12 cellular contexts compared by ENCODE assay signal in the genomic region with DNA sequence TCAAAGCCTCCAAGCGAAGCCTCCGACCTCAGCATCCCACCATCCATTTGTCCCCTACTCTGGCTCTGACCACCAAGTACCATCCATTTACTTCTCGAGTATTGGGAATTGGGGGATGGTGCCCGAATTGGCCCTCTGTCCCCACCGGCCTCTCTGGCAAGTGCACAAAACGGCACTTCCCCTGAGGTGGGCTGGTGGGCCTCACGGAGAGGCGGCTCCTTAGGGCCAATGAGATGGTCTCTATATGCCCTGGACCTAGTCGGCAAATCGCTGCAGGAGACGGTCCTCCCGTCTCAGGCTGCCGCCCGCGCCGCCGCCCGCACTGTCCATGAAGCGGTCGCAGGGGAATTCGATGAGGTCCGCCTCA. TPM values are rescaled to one million over a fixed set of nuclear protein-coding genes. Genes with fewer than 3 reads are reported as not detected.
A peak's percentile ranks its signal among the peaks of the same experiment; 100 is the strongest.
DNase-seq lines count a peak whose midpoint lies in the region; ATAC-seq and TF ChIP-seq lines count a peak whose summit lies in the region.
"Had no signal": no experiment of that assay in that cellular context is flagged by ENCODE, and none has a peak within 500 bp of the region (broad histone marks: within the 10 kb centered on the region; RNA-seq: fewer than 3 reads in every experiment).

No MANE protein-coding gene starts in this region.

- intact Hi-C loops in CD14-positive monocyte (cut with micrococcal nuclease) = loop anchor here in 1 of 2 donors (10.0 kb wide), 1 partner anchor 149 kb away; no protein-coding TSS in a partner anchor
- intact Hi-C loops in activated B cell treated with CpG ODN at 0.5 μM for 24 hours (cut with micrococcal nuclease) = loop anchor here (10.0 kb wide), 1 partner anchor 1761 kb away; no protein-coding TSS in a partner anchor
- intact Hi-C loops in gastrocnemius medialis (cut with DNase I; ENCODE audit: low total_unique reads) = loop anchor here (10.0 kb wide), 1 partner anchor 59 kb away; no protein-coding TSS in a partner anchor

- in situ Hi-C loops in gastrocnemius medialis (cut with MboI; ENCODE audit: low sequenced_read_pairs in 4 of 4) = loop anchor here in 1 of 4 donors (10.0 kb wide), 1 partner anchor 149 kb away; no protein-coding TSS in a partner anchor

- H3K4me3 Mint-ChIP-seq in CD14-positive monocyte (peak overlapping the region; percentile 70 to 86), activated B cell treated with CpG ODN at 0.5 μM for 24 hours (peak overlapping the region; percentile 22)

- H3K4me1 Mint-ChIP-seq in CD14-positive monocyte (peaks cover 29% of the 10 kb centered on the region), activated B cell treated with CpG ODN at 0.5 μM for 24 hours (peaks cover 14% of the 10 kb centered on the region)

- H3K4me3 ChIP-seq in kidney epithelial cell (ENCODE audit: low read depth, low read length) (peak overlapping the region; percentile 48), gastrocnemius medialis (peak overlapping the region; percentile 48 to 85 (median 62))

- H3K27me3 Mint-ChIP-seq in CD14-positive monocyte (ENCODE audit: low read depth in 3 of 3) (peaks cover 61 to 91% (median 76%) of the 10 kb centered on the region in 3 donors), activated B cell treated with CpG ODN at 0.5 μM for 24 hours (peaks cover 54% of the 10 kb centered on the region)

- H3K27ac Mint-ChIP-seq in CD14-positive monocyte = no peak overlapping the region
- H3K27ac Mint-ChIP-seq in activated B cell treated with CpG ODN at 0.5 μM for 24 hours = no peak overlapping the region
- H3K27ac Mint-ChIP-seq: CD4-positive, alpha-beta memory T cell; naive thymus-derived CD4-positive, alpha-beta T cell had no signal

- CTCF ChIA-PET in activated B cell treated with CpG ODN at 0.5 μM for 24 hours (lab: Charles Lee) = no interaction called here

- H3K36me3 ChIP-seq in kidney epithelial cell (ENCODE audit: control insufficient read depth, insufficient read depth, low read length) = no peaks in the 10 kb centered on the region
- H3K36me3 ChIP-seq in gastrocnemius medialis = no peaks in the 10 kb centered on the region

- DNase-seq in CD14-positive monocyte (ENCODE audit: low spot score) = no peak
- no peak for DNase-seq in activated B cell treated with CpG ODN at 0.5 μM for 24 hours
- no peak for DNase-seq in kidney epithelial cell (ENCODE audit: low read depth)
- DNase-seq in gastrocnemius medialis = no peak
- DNase-seq in HCEC 1CT = no peak
- DNase-seq in DMS114 treated with DMSO at 0.1 percent for 48 hours (lab: John Stamatoyannopoulos, UW; ENCODE audit: unreplicated experiment) = no peak
- no peak for DNase-seq in NCI-H1930 (lab: John Stamatoyannopoulos, UW)
- DNase-seq: CD4-positive, alpha-beta memory T cell had no signal

- ATAC-seq in activated B cell treated with CpG ODN at 0.5 μM for 24 hours (ENCODE audit: low read depth) (no peak), gastrocnemius medialis (no peak), GM19395 (IDR thresholded peaks at IDR 0.05; ENCODE audit: unreplicated experiment) (no peak)

- H3K4me1 ChIP-seq in gastrocnemius medialis = peaks cover 14 to 23% of the 10 kb centered on the region in 2 donors

- TF ChIP-seq POLR2A in gastrocnemius medialis (IDR thresholded peaks at IDR 0.05) = no peak

- POLR2A ChIA-PET in activated B cell treated with CpG ODN at 0.5 μM for 24 hours (lab: Charles Lee) = no interaction called here

- H3K36me3 Mint-ChIP-seq in CD14-positive monocyte (peaks cover 0 to 9% of the 10 kb centered on the region in 2 donors), activated B cell treated with CpG ODN at 0.5 μM for 24 hours (ENCODE audit: low read depth) (no peaks in the 10 kb centered on the region)
- H3K36me3 Mint-ChIP-seq: CD4-positive, alpha-beta memory T cell; naive thymus-derived CD4-positive, alpha-beta T cell had no signal

- TF ChIP-seq CTCF in CD14-positive monocyte (IDR thresholded peaks at IDR 0.05) (no peak), activated B cell treated with CpG ODN at 0.5 μM for 24 hours (IDR thresholded peaks at IDR 0.05) (no peak), kidney epithelial cell (IDR thresholded peaks at IDR 0.05; ENCODE audit: insufficient read depth, low read length, poor library complexity, severe bottlenecking) (no peak), gastrocnemius medialis (IDR thresholded peaks at IDR 0.05 in 4 of 5, conservative IDR thresholded peaks at IDR 0.05 in 1 of 5) (no peak)

- H3K9me3 Mint-ChIP-seq in CD14-positive monocyte (peaks cover 0 to 18% (median 14%) of the 10 kb centered on the region in 7 donors), activated B cell treated with CpG ODN at 0.5 μM for 24 hours (no peaks in the 10 kb centered on the region)
- H3K9me3 Mint-ChIP-seq: CD4-positive, alpha-beta memory T cell had no signal

- peak overlapping the region; percentile 45 to 62 (median 52) for H3K27ac ChIP-seq in gastrocnemius medialis
- H3K27ac ChIP-seq: KMS-11 had no signal

- H3K27me3 ChIP-seq in kidney epithelial cell (ENCODE audit: control insufficient read depth, insufficient read depth, low read length) = peaks cover 38% of the 10 kb centered on the region
- peaks cover 13 to 24% (median 20%) of the 10 kb centered on the region in 3 donors for H3K27me3 ChIP-seq in gastrocnemius medialis
- H3K27me3 ChIP-seq: body of pancreas had no signal

- H3K9me3 ChIP-seq in gastrocnemius medialis = no peaks in the 10 kb centered on the region
- H3K9me3 ChIP-seq: body of pancreas had no signal

RNA-seq across cellular contexts. Expression of gene TRIL, which starts 2.8 kb away (rescaled TPM):
- polyA plus RNA-seq in CD14-positive monocyte = not detected
- total RNA-seq in activated B cell treated with CpG ODN at 0.5 μM for 24 hours (not detected in 2 replicates), kidney epithelial cell (0.75 and 1.3 TPM in 2 replicates), gastrocnemius medialis (1 to 10 TPM in 1 of 4 donors, under 1 TPM in 3; 0.25 to 1.2 (median 0.63) TPM)
- total RNA-seq: CD4-positive, alpha-beta memory T cell had no signal
- polyA plus RNA-seq: CD4-positive, alpha-beta memory T cell; naive thymus-derived CD4-positive, alpha-beta T cell had no signal
